Comparison of ENCODE assay signal across 1 cellular context in the genomic region with DNA sequence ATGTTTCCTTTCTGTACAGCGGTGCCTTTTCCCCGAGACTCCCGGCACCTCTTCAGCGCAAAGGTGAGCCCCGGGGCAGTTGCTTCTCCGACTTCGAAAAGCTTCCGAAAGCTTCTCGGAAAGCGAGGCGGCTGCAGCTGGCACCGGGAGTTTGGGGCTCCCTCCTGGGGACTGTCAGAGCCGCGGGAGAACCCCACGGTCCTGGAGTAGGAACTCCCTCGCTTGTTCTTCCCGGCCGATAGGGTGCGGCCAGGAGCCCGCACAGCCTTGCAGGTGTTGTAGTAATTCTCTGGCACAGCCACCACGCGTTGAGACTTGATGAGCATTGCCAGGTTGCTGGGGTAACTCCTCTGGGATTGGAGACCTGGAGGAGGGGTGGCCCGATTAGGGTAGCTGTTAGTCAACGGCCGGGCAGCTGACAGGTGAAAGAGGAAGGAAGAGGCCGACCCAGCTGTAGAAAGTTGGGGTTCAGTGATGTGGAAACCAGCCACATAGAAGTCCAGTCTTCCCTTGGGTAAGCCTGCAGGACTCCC.
TF ChIP-seq lines count a peak whose summit lies in the region.

No MANE protein-coding gene starts in this region.

TF ChIP-seq in IMR-90, 13 proteins besides CTCF, POLR2A, EP300 and RAD21:
- TF ChIP-seq RFX5 (IDR thresholded peaks at IDR 0.05; ENCODE audit: low read depth, low read length) (no peak), FOS (IDR thresholded peaks at IDR 0.05; ENCODE audit: low read depth, low read length) (no peak), BHLHE40 (IDR thresholded peaks at IDR 0.05; ENCODE audit: low read depth, low read length) (no peak), MXI1 (IDR thresholded peaks at IDR 0.05; ENCODE audit: borderline replicate concordance, low read depth, low read length) (no peak), MAZ (IDR thresholded peaks at IDR 0.05; ENCODE audit: borderline replicate concordance, low read depth, low read length) (no peak), MAFK (IDR thresholded peaks at IDR 0.05; ENCODE audit: low read depth, low read length) (no peak), NFE2L2 (IDR thresholded peaks at IDR 0.05; ENCODE audit: low read depth, low read length) (no peak)
- TF ChIP-seq, protein P1, sequence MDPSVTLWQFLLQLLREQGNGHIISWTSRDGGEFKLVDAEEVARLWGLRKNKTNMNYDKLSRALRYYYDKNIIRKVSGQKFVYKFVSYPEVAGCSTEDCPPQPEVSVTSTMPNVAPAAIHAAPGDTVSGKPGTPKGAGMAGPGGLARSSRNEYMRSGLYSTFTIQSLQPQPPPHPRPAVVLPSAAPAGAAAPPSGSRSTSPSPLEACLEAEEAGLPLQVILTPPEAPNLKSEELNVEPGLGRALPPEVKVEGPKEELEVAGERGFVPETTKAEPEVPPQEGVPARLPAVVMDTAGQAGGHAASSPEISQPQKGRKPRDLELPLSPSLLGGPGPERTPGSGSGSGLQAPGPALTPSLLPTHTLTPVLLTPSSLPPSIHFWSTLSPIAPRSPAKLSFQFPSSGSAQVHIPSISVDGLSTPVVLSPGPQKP (IDR thresholded peaks at IDR 0.05; ENCODE audit: borderline replicate concordance, low read depth, low read length), result no peak
- TF ChIP-seq, protein P2, sequence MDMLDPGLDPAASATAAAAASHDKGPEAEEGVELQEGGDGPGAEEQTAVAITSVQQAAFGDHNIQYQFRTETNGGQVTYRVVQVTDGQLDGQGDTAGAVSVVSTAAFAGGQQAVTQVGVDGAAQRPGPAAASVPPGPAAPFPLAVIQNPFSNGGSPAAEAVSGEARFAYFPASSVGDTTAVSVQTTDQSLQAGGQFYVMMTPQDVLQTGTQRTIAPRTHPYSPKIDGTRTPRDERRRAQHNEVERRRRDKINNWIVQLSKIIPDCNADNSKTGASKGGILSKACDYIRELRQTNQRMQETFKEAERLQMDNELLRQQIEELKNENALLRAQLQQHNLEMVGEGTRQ (IDR thresholded peaks at IDR 0.05; ENCODE audit: low read depth, low read length), result no peak
